Comparison of ENCODE assay signal across 1 cellular context in genomic region chr4:161454860-161455259, GRCh38.
TF ChIP-seq lines count a peak whose summit lies in the region.

No MANE protein-coding gene starts in this region.

TF ChIP-seq in HCT116, 20 proteins besides CTCF, POLR2A, EP300 and RAD21:
- TF ChIP-seq, protein P1, sequence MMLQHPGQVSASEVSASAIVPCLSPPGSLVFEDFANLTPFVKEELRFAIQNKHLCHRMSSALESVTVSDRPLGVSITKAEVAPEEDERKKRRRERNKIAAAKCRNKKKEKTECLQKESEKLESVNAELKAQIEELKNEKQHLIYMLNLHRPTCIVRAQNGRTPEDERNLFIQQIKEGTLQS (IDR thresholded peaks at IDR 0.05): no peak
- TF ChIP-seq ELF1 (IDR thresholded peaks at IDR 0.05; ENCODE audit: borderline replicate concordance, low read depth) (no peak), YY1 (IDR thresholded peaks at IDR 0.05; ENCODE audit: extremely low read depth, insufficient replicate concordance, low read depth, low read length) (no peak), EZH2phosphoT487 (IDR thresholded peaks at IDR 0.05; ENCODE audit: borderline replicate concordance) (no peak), POLR2AphosphoS5 (IDR thresholded peaks at IDR 0.05; ENCODE audit: low read depth, low read length) (no peak), MAX (IDR thresholded peaks at IDR 0.05) (no peak), SRF (IDR thresholded peaks at IDR 0.05; ENCODE audit: low read depth) (no peak), ZBTB33 (IDR thresholded peaks at IDR 0.05; ENCODE audit: extremely low read depth, insufficient replicate concordance, low read length) (no peak), SP1 (IDR thresholded peaks at IDR 0.05; ENCODE audit: low read depth) (no peak), ZFX (IDR thresholded peaks at IDR 0.05) (no peak), FOSL1 (IDR thresholded peaks at IDR 0.05; ENCODE audit: low read depth) (no peak), CEBPB (IDR thresholded peaks at IDR 0.05; ENCODE audit: low read depth) (no peak)
